In genomic region chr17:42112552-42113176, GRCh38 we compare ENCODE assay signal across 8 cellular contexts. TPM values are rescaled to one million over a fixed set of nuclear protein-coding genes. Genes with fewer than 3 reads are reported as not detected.
DNase-seq lines count a peak whose midpoint lies in the region; ATAC-seq and TF ChIP-seq lines count a peak whose summit lies in the region.

Gene DHX58, minus strand, starts transcription at chr17:42112714. Its CDS starts 822 bp downstream, at chr17:42111892.

- peaks cover 0 to 9% (median 2%) of the 10 kb centered on the region in 4 donors for H3K36me3 ChIP-seq in right lobe of liver

- peaks cover 57% of the 10 kb centered on the region for H3K4me1 Mint-ChIP-seq in activated B cell treated with CpG ODN at 0.5 μM for 24 hours

- ATAC-seq in activated B cell treated with CpG ODN at 0.5 μM for 24 hours (ENCODE audit: low read depth) = peak; percentile 76
- peak; percentile 77 to 83 (median 79) for ATAC-seq in right lobe of liver

- intact Hi-C loops in activated B cell treated with CpG ODN at 0.5 μM for 24 hours (cut with micrococcal nuclease) = loop anchor here (1.0 kb wide), 1 partner anchor 193 kb away; no protein-coding TSS in a partner anchor
- intact Hi-C loops in right lobe of liver (cut with DNase I) = loop anchor here in 1 of 2 donors (5.0 kb wide), 1 partner anchor 150 kb away; no protein-coding TSS in a partner anchor

- DNase-seq in ELR (ENCODE audit: low read depth) = peak; percentile 94
- peak; percentile 22 for DNase-seq in GOT3 (lab: John Stamatoyannopoulos, UW)
- DNase-seq in MV-4-11 (lab: John Stamatoyannopoulos, UW) = peak; percentile 93
- peak; percentile 55 for DNase-seq in activated B cell treated with CpG ODN at 0.5 μM for 24 hours
- DNase-seq in central memory CD4-positive, alpha-beta T cell = peak; percentile 79
- DNase-seq in right lobe of liver = peak; percentile 69 to 82 (median 76)
- DNase-seq in stimulated activated CD8-positive, alpha-beta memory T cell treated with anti-CD3 and anti-CD28 coated beads, Interleukin-12 subunit alpha, Interleukin-12 subunit beta, amount 100 ng/mL, for 24 hours (ENCODE audit: extremely low read depth) = peak; percentile 42
- no peak for DNase-seq in NCI-H146 (lab: John Stamatoyannopoulos, UW)

- peak within 1 kb of the TSS; percentile 54 to 62 (median 59) for H3K4me3 ChIP-seq in right lobe of liver

- peak within 1 kb of the TSS; percentile 91 for H3K27ac Mint-ChIP-seq in activated B cell treated with CpG ODN at 0.5 μM for 24 hours

- no peaks in the 10 kb centered on the region for H3K27me3 ChIP-seq in right lobe of liver

- no peaks in the 10 kb centered on the region for H3K9me3 ChIP-seq in right lobe of liver

- WGBS in right lobe of liver (ENCODE audit: insufficient coverage, low coverage, low lambda C conversion rate, missing lambda C conversion rate) = 0% methylated on average over 4 of the region's 10 CpGs

- H3K4me3 Mint-ChIP-seq in activated B cell treated with CpG ODN at 0.5 μM for 24 hours = peak within 1 kb of the TSS; percentile 80

- H3K27ac ChIP-seq in right lobe of liver = peak within 1 kb of the TSS; percentile 65 to 83 (median 77)

- peaks cover 0 to 44% (median 16%) of the 10 kb centered on the region in 4 donors for H3K4me1 ChIP-seq in right lobe of liver

- H3K9me3 Mint-ChIP-seq in activated B cell treated with CpG ODN at 0.5 μM for 24 hours = no peaks in the 10 kb centered on the region

- no peak for TF ChIP-seq CTCF in activated B cell treated with CpG ODN at 0.5 μM for 24 hours (IDR thresholded peaks at IDR 0.05)
- TF ChIP-seq CTCF in right lobe of liver (IDR thresholded peaks at IDR 0.05) = no peak

- H3K36me3 Mint-ChIP-seq in activated B cell treated with CpG ODN at 0.5 μM for 24 hours (ENCODE audit: low read depth) = peaks cover 38% of the 10 kb centered on the region

- H3K27me3 Mint-ChIP-seq in activated B cell treated with CpG ODN at 0.5 μM for 24 hours = no peaks in the 10 kb centered on the region

- TF ChIP-seq POLR2A in right lobe of liver (IDR thresholded peaks at IDR 0.05) = peak; percentile 49

- CTCF ChIA-PET in activated B cell treated with CpG ODN at 0.5 μM for 24 hours (lab: Charles Lee) = interaction anchor here (2.1 to 10.2 kb wide), 4 partner anchors 11 to 150 kb away, joined by 7 to 110 read pairs (median 40); partner anchors contain the start of genes CNP and DNAJC7

- POLR2A ChIA-PET in activated B cell treated with CpG ODN at 0.5 μM for 24 hours (lab: Charles Lee) = interaction anchor here (0.6 to 6.7 kb wide), 17 partner anchors 8 to 1255 kb away, joined by 3 to 46 read pairs (median 7); partner anchors contain the start of genes CNP, DNAJC7, EIF1 and GHDC

RNA-seq across cellular contexts. Expression of gene DHX58, which starts in this region (rescaled TPM):
- total RNA-seq in activated B cell treated with CpG ODN at 0.5 μM for 24 hours (21.9 and 22.4 TPM in 2 replicates), right lobe of liver (10 to 100 TPM in 4 of 6 experiments, 1 to 10 TPM in 2; 9.0 to 27.9 (median 19.6) TPM)
